In the genomic region with DNA sequence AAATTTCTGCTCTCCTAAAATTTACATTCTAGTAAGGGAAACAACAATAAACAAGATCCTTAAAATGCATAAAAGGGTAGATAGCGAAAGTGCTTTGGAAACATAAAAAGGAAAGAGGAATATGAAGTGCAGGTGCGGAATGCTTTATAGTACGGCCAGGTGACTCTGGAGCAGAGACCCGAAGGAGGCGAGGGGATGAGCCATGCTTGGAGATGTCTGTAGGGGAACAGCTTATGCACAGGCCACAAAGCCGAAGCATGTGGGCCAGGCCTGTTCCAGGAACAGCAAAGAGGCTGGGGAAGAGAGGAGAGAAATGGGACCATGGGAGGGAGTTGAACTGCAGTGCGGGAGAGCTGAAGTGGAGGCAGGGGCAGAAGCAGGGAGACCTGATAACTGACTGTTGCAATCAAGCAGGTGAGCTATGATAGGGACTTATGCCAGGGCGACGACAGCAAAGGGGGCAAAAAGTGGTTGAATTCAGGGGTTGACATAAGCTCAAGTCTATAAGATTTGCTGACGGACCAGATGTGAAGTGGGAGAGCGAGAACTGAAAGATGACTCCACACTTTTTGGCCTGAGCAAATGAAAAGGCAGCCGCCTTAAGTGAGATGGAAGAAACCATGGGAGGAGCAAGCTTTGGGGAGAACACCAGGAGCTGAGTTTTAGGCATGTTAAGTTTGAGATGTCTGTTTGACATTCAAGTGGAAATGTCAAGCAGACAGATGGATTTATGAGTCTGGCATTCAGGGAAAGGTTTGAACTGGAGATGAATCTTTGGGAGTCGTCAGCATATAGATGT, we compare ENCODE assay signal across 8 cellular contexts.
DNase-seq lines count a peak whose midpoint lies in the region; ATAC-seq and TF ChIP-seq lines count a peak whose summit lies in the region.

No MANE protein-coding gene starts in this region.

- H3K9ac ChIP-seq in MM.1S (ENCODE audit: low read length), result peak overlapping the region; percentile 99; the same call in 1 of the 2 replicates

- H3F3A ChIP-seq in MM.1S (ENCODE audit: insufficient read depth, low read length), result peaks cover 7% of the 10 kb centered on the region

- H3K4me2 ChIP-seq in MM.1S (ENCODE audit: low read depth, low read length), result peak overlapping the region; percentile 62

- H3K4me1 ChIP-seq in MM.1S (ENCODE audit: low read length), result peaks cover 10% of the 10 kb centered on the region

- peaks cover 12% of the 10 kb centered on the region; the same call in 1 of the 2 replicates for H4K20me1 ChIP-seq in MM.1S (ENCODE audit: insufficient read depth, low read length)

- H3K9me3 Mint-ChIP-seq in natural killer cell, result no peaks in the 10 kb centered on the region

- H3K27ac ChIP-seq in MM.1S (ENCODE audit: low read length) (peak overlapping the region; percentile 82; the same call in 1 of the 2 replicates), cingulate gyrus (ENCODE audit: low read depth, low read length) (peak overlapping the region; percentile 88)

- POLR2A ChIA-PET in BJ (lab: Charles Lee), result no interaction called here

- H3K9me2 ChIP-seq in MM.1S (replicated peaks; ENCODE audit: insufficient read depth, low read length), result no peaks in the 10 kb centered on the region

- H3K36me3 Mint-ChIP-seq in natural killer cell, result no peaks in the 10 kb centered on the region

- ATAC-seq in natural killer cell, result no peak
- no peak for ATAC-seq in HG03025 (IDR thresholded peaks at IDR 0.05; ENCODE audit: low FRiP score, unreplicated experiment)
- no peak for ATAC-seq in HG02763 (IDR thresholded peaks at IDR 0.05; ENCODE audit: unreplicated experiment)

- H3K79me2 ChIP-seq in MM.1S (ENCODE audit: low read length), result peaks cover 39% of the 10 kb centered on the region

- H3K36me3 ChIP-seq in BJ (ENCODE audit: control insufficient read depth, insufficient read depth, low read length), result no peaks in the 10 kb centered on the region
- no peaks in the 10 kb centered on the region for H3K36me3 ChIP-seq in MM.1S (replicated peaks; ENCODE audit: insufficient read depth, low read length)

- CTCF ChIA-PET in BJ (lab: Yijun Ruan, JAX), result no interaction called here

- peaks cover 7 to 8% of the 10 kb centered on the region in 2 donors for H3K27me3 Mint-ChIP-seq in natural killer cell (ENCODE audit: low read depth in 2 of 2)

- H3K4me3 Mint-ChIP-seq in natural killer cell, result peak overlapping the region; percentile 94

- peak overlapping the region; percentile 97 for H2AFZ ChIP-seq in MM.1S (ENCODE audit: low read length)

- intact Hi-C loops in natural killer cell (cut with micrococcal nuclease), result no loop called here

- H3K4me1 Mint-ChIP-seq in natural killer cell, result peaks cover 35 to 47% of the 10 kb centered on the region in 2 donors

- no peaks in the 10 kb centered on the region for H3K9me3 ChIP-seq in MM.1S (replicated peaks; ENCODE audit: insufficient read depth, low read length)

- H3K4me3 ChIP-seq in BJ (ENCODE audit: low read depth, low read length) (peak overlapping the region; percentile 70), MM.1S (ENCODE audit: low read length) (peak overlapping the region; percentile 89)

- H3K27me3 ChIP-seq in BJ (ENCODE audit: control insufficient read depth, insufficient read depth, low read length) (peaks cover 4% of the 10 kb centered on the region; the same call in 1 of the 2 replicates), MM.1S (replicated peaks; ENCODE audit: insufficient read depth, low read length) (no peaks in the 10 kb centered on the region)

- H3K27ac Mint-ChIP-seq in natural killer cell, result peak overlapping the region; percentile 80 to 88

- DNase-seq in BJ (ENCODE audit: low read depth), result no peak
- no peak for DNase-seq in MM.1S
- DNase-seq in natural killer cell, result no peak
- DNase-seq in NCI-H446 treated with DMSO at 0.1 percent for 48 hours (lab: John Stamatoyannopoulos, UW), result no peak
- no peak for DNase-seq in activated effector memory CD4-positive, alpha-beta T cell treated with anti-CD3 and anti-CD28 coated beads, Interleukin-2, amount 50 U/mL, for 16 hours

- no peak for TF ChIP-seq CTCF in BJ (IDR thresholded peaks at IDR 0.05; ENCODE audit: insufficient read depth, low read depth, low read length)
- no peak for TF ChIP-seq CTCF in MM.1S (IDR thresholded peaks at IDR 0.05; ENCODE audit: low read length)
- TF ChIP-seq CTCF in natural killer cell (IDR thresholded peaks at IDR 0.05), result no peak
